In the genomic region with DNA sequence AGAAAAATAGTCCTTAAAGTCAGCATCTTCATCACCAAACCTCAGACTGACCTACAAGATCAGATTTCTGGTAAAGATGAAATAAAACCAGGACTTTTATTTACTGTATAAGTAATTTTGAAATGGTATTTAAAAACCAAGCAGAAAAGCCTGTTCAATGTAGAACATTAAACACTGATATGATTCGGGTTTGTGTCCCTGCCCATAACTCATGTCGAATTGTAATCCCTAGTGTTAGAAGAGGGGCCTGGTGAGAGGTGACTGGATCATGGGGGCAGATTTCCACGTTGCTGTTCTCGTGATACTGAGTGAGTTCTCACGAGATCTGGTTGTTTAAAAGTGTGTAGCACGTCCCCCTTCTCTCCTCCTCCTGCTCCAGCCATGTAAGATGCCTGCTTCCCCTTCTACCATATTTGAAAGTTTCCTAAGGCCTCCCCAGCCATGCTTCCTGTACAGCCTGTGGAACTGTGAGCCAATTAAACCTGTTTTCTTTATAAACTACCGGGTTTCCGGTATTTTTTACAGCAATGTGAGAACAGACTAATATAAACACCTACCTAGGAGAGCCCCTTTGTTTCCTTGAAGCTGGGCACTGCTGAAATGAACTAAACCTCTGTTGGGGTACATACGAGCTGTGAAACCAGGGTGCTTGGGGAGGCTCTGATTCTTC, we compare ENCODE assay signal across 18 cellular contexts.
"Had no signal": no experiment of that assay in that cellular context is flagged by ENCODE, and none has a peak within 500 bp of the region (broad histone marks: within the 10 kb centered on the region; RNA-seq: fewer than 3 reads in every experiment).

No MANE protein-coding gene starts in this region.

- DNase-seq: activated CD4-positive, alpha-beta memory T cell treated with anti-CD3 and anti-CD28 coated beads for 36 hours; activated CD4-positive, alpha-beta T cell treated with anti-CD3 and anti-CD28 coated beads for 1 hour; activated naive CD4-positive, alpha-beta T cell treated with anti-CD3 and anti-CD28 coated beads, Interleukin-2, amount 10 ng/mL, durations not matched to agents 7 days and 5 days; adrenal gland; heart right ventricle; kidney glomerular epithelial cell; left ventricle myocardium inferior; mesendoderm; naive thymus-derived CD8-positive, alpha-beta T cell; pancreas; right lobe of liver; small intestine; stimulated activated CD4-positive, alpha-beta T cell treated with anti-CD3 and anti-CD28 coated beads, Interleukin-15, amount 100 ng/mL, for 24 hours; stimulated activated CD4-positive, alpha-beta T cell treated with anti-CD3 and anti-CD28 coated beads, Interleukin-2, amount 100 ng/mL, for 48 hours; T-helper 2 cell; testis had no signal

- H3K9me3 Mint-ChIP-seq: activated CD4-positive, alpha-beta memory T cell treated with anti-CD3 and anti-CD28 coated beads for 36 hours; activated naive CD4-positive, alpha-beta T cell treated with anti-CD3 and anti-CD28 coated beads, Interleukin-2, amount 10 ng/mL, durations not matched to agents 7 days and 5 days; naive thymus-derived CD8-positive, alpha-beta T cell had no signal

- H3K27ac Mint-ChIP-seq: activated CD4-positive, alpha-beta memory T cell treated with anti-CD3 and anti-CD28 coated beads for 36 hours; activated naive CD4-positive, alpha-beta T cell treated with anti-CD3 and anti-CD28 coated beads, Interleukin-2, amount 10 ng/mL, durations not matched to agents 7 days and 5 days had no signal

- H3K4me3 ChIP-seq: adrenal gland, gastroesophageal sphincter, heart right ventricle, left ventricle myocardium inferior, pancreas, right lobe of liver, testis had no signal

- H3K4me1 ChIP-seq: pancreas had no signal

- H3K9me3 ChIP-seq: adrenal gland, gastroesophageal sphincter, heart right ventricle, left ventricle myocardium inferior, pancreas, right lobe of liver, testis had no signal

- H3K27me3 ChIP-seq: adrenal gland, gastroesophageal sphincter, heart right ventricle, pancreas, right lobe of liver, testis had no signal

- H3K36me3 ChIP-seq: pancreas had no signal

- H3K27me3 Mint-ChIP-seq: activated CD4-positive, alpha-beta memory T cell treated with anti-CD3 and anti-CD28 coated beads for 36 hours; activated naive CD4-positive, alpha-beta T cell treated with anti-CD3 and anti-CD28 coated beads, Interleukin-2, amount 10 ng/mL, durations not matched to agents 7 days and 5 days; naive thymus-derived CD8-positive, alpha-beta T cell had no signal

- H3K4me3 Mint-ChIP-seq: activated CD4-positive, alpha-beta memory T cell treated with anti-CD3 and anti-CD28 coated beads for 36 hours; activated naive CD4-positive, alpha-beta T cell treated with anti-CD3 and anti-CD28 coated beads, Interleukin-2, amount 10 ng/mL, durations not matched to agents 7 days and 5 days; naive thymus-derived CD8-positive, alpha-beta T cell had no signal

- ATAC-seq: gastroesophageal sphincter; heart right ventricle; naive thymus-derived CD8-positive, alpha-beta T cell; pancreas; right lobe of liver had no signal

- H3K27ac ChIP-seq: adrenal gland, gastroesophageal sphincter, heart right ventricle, left ventricle myocardium inferior, pancreas, right lobe of liver, testis, VCaP had no signal

- H3K4me1 Mint-ChIP-seq: activated naive CD4-positive, alpha-beta T cell treated with anti-CD3 and anti-CD28 coated beads, Interleukin-2, amount 10 ng/mL, durations not matched to agents 7 days and 5 days had no signal
